Comparison of ENCODE assay signal across 23 cellular contexts in genomic region chr7:85226401-85227085, GRCh38. TPM values are rescaled to one million over a fixed set of nuclear protein-coding genes. Genes with fewer than 3 reads are reported as not detected.
"Had no signal": no experiment of that assay in that cellular context is flagged by ENCODE, and none has a peak within 500 bp of the region (broad histone marks: within the 10 kb centered on the region; RNA-seq: fewer than 3 reads in every experiment).

No MANE protein-coding gene starts in this region.

- H3K27me3 ChIP-seq: esophagus squamous epithelium, gastroesophageal sphincter, heart right ventricle, neutrophil, pancreas, right atrium auricular region, suprapubic skin, tibial nerve had no signal

- H3K36me3 ChIP-seq: esophagus squamous epithelium, gastroesophageal sphincter, heart right ventricle, neutrophil, pancreas, right atrium auricular region, suprapubic skin, tibial nerve had no signal

- H3K9me3 ChIP-seq: esophagus squamous epithelium, gastroesophageal sphincter, neutrophil, psoas muscle, right atrium auricular region, suprapubic skin, tibial nerve had no signal

- H3K4me1 ChIP-seq: esophagus squamous epithelium, gastroesophageal sphincter, heart right ventricle, pancreas, psoas muscle, right atrium auricular region, suprapubic skin, tibial nerve had no signal

- DNase-seq: activated CD4-positive, alpha-beta T cell treated with anti-CD3 and anti-CD28 coated beads for 36 hours; activated CD4-positive, alpha-beta T cell treated with anti-CD3 and anti-CD28 coated beads, Interleukin-2, amount 50 U/mL, for 48 hours; activated CD8-positive, alpha-beta memory T cell treated with anti-CD3 and anti-CD28 coated beads, Interleukin-2, amount 50 U/mL, for 48 hours; activated naive CD4-positive, alpha-beta T cell; activated naive CD8-positive, alpha-beta T cell treated with anti-CD3 and anti-CD28 coated beads for 36 hours; activated T-cell treated with anti-CD3 and anti-CD28 coated beads, Interleukin-2, amount 50 U/mL, for 4 hours; amygdala; central memory CD4-positive, alpha-beta T cell; effector memory CD4-positive, alpha-beta T cell; esophagus squamous epithelium; heart right ventricle; left colon; pancreas; psoas muscle; stimulated activated naive CD8-positive, alpha-beta T cell treated with anti-CD3 and anti-CD28 coated beads, Interleukin-15, amount 100 ng/mL, for 72 hours; T1000 had no signal

- H3K4me3 ChIP-seq: esophagus squamous epithelium, gastroesophageal sphincter, heart right ventricle, pancreas, psoas muscle, right atrium auricular region, suprapubic skin, tibial nerve had no signal

- H3K27ac ChIP-seq: esophagus squamous epithelium, gastroesophageal sphincter, heart right ventricle, neutrophil, pancreas, psoas muscle, right atrium auricular region, suprapubic skin, tibial nerve had no signal

RNA-seq across cellular contexts. Expression of gene SEMA3D, which starts 39.7 kb away (rescaled TPM):
- total RNA-seq: activated CD4-positive, alpha-beta T cell treated with anti-CD3 and anti-CD28 coated beads for 36 hours; activated CD8-positive, alpha-beta memory T cell treated with anti-CD3 and anti-CD28 coated beads for 36 hours; activated naive CD8-positive, alpha-beta T cell treated with anti-CD3 and anti-CD28 coated beads for 36 hours; T-helper 1 cell treated with Interleukin-12 subunit alpha and Interleukin-12 subunit beta and Interleukin-4 antibody, amounts not matched to agents 30 ng/mL and 1 ng/mL, for 36 hours had no signal
